19 cellular contexts compared by ENCODE assay signal in genomic region chr12:29547151-29547561, GRCh38. TPM values are rescaled to one million over a fixed set of nuclear protein-coding genes. Genes with fewer than 3 reads are reported as not detected.
DNase-seq lines count a peak whose midpoint lies in the region; ATAC-seq and TF ChIP-seq lines count a peak whose summit lies in the region.
"Had no signal": no experiment of that assay in that cellular context is flagged by ENCODE, and none has a peak within 500 bp of the region (broad histone marks: within the 10 kb centered on the region; RNA-seq: fewer than 3 reads in every experiment).

No MANE protein-coding gene starts in this region.

- H3K4me3 ChIP-seq in AG04450 (ENCODE audit: low read depth, low read length) = no peak overlapping the region
- H3K4me3 ChIP-seq: body of pancreas, heart left ventricle, SK-N-MC had no signal

- no peaks in the 10 kb centered on the region for H3K9me3 ChIP-seq in AG04450 (ENCODE audit: control insufficient read depth, insufficient read depth, low read length)
- H3K9me3 ChIP-seq: body of pancreas, heart left ventricle had no signal

- ATAC-seq in HG03196 (IDR thresholded peaks at IDR 0.05; ENCODE audit: unreplicated experiment) = no peak
- ATAC-seq: body of pancreas; naive thymus-derived CD8-positive, alpha-beta T cell; stimulated activated memory B cell treated with anti-CD40 and anti-IgM and Interleukin-4, amounts not matched to agents 10 μg/mL and 1 μg/mL and 100 μg/mL, for 72 hours had no signal

- CTCF ChIA-PET in AG04450 (lab: Charles Lee) = no interaction called here

- no peaks in the 10 kb centered on the region for H3K27me3 ChIP-seq in AG04450 (ENCODE audit: control insufficient read depth, insufficient read depth, low read length)
- H3K27me3 ChIP-seq: body of pancreas, heart left ventricle had no signal

- TF ChIP-seq CTCF in AG04450 (IDR thresholded peaks at IDR 0.05; ENCODE audit: low read depth, low read length) = no peak

- DNase-seq in AG04450 (ENCODE audit: low read depth, low spot score) = peak; percentile 72
- DNase-seq in LHCN-M2 (ENCODE audit: low read depth) = peak; percentile 46
- peak; percentile 37 for DNase-seq in epidermal melanocyte (ENCODE audit: insufficient read length, low spot score)
- peak; percentile 67 for DNase-seq in myocyte (ENCODE audit: low read depth)
- DNase-seq in NK-92 treated with Interleukin-12 subunit alpha and Interleukin-12 subunit beta, amount 100 ng/mL, for 24 hours (lab: John Stamatoyannopoulos, UW) = no peak
- no peak for DNase-seq in NCI-H187 treated with DMSO at 0.1 percent for 48 hours (lab: John Stamatoyannopoulos, UW)
- no peak for DNase-seq in occipital lobe (lab: John Stamatoyannopoulos, UW)
- DNase-seq: activated gamma-delta T cell; body of pancreas; GDM1; heart left ventricle; naive thymus-derived CD8-positive, alpha-beta T cell; NCI-H146; NCI-H446 treated with DMSO at 0.1 percent for 48 hours had no signal

- peak overlapping the region; percentile 25 for H3K27ac ChIP-seq in AG04450 (ENCODE audit: low read depth, low read length)
- H3K27ac ChIP-seq: body of pancreas, heart left ventricle, SK-N-MC had no signal

- POLR2A ChIA-PET in AG04450 (lab: Yijun Ruan, JAX) = interaction anchor here (0.6 kb wide), 1 partner anchor 225 kb away, joined by 3 read pairs; no protein-coding TSS in a partner anchor

RNA-seq across cellular contexts. Expression of gene OVCH1, which starts 49.7 kb away (rescaled TPM):
- polyA plus RNA-seq in AG04450 (2011; rRNA removed) = 0.22 and 0.26 TPM in 2 replicates
- 0.18 and 0.56 TPM in 2 replicates for polyA minus RNA-seq in AG04450 (2011; rRNA and poly(A)+ RNA removed)
- total RNA-seq in LHCN-M2 (2014; rRNA removed) = 0.11 and 0.38 TPM in 2 replicates
- polyA plus RNA-seq in LHCN-M2 (2012) = not detected
- total RNA-seq in myocyte = 0.10 and 0.64 TPM in 2 replicates
- polyA plus RNA-seq in myocyte (2012) = 0.06 TPM
- 1.2 TPM for total RNA-seq in occipital lobe
- total RNA-seq: activated CD8-positive, alpha-beta memory T cell treated with anti-CD3 and anti-CD28 coated beads for 36 hours; naive thymus-derived CD8-positive, alpha-beta T cell; OCI-LY7 had no signal
- polyA plus RNA-seq: naive thymus-derived CD8-positive, alpha-beta T cell had no signal

Comparison
In these comparisons a context has a peak if more than half of its experiments do, and no peak if none do; other contexts are left out.
1. DNase-seq: peak in AG04450 (single experiment), LHCN-M2 (single experiment), epidermal melanocyte (single experiment) and myocyte (single experiment); none in NK-92 treated with Interleukin-12 subunit alpha and Interleukin-12 subunit beta, amount 100 ng/mL, for 24 hours (single experiment), NCI-H187 treated with DMSO at 0.1 percent for 48 hours (single experiment) and occipital lobe (single experiment).